In genomic region chr6:5072440-5072839, GRCh38 we compare ENCODE assay signal across 15 cellular contexts.
"Had no signal": no experiment of that assay in that cellular context is flagged by ENCODE, and none has a peak within 500 bp of the region (broad histone marks: within the 10 kb centered on the region; RNA-seq: fewer than 3 reads in every experiment).

No MANE protein-coding gene starts in this region.

- DNase-seq: activated CD4-positive, alpha-beta T cell treated with anti-CD3 and anti-CD28 coated beads for 4 hours; activated CD8-positive, alpha-beta memory T cell treated with anti-CD3 and anti-CD28 coated beads, Interleukin-2, amount 50 U/mL, for 4 hours; amygdala; brain microvascular endothelial cell; effector memory CD8-positive, alpha-beta T cell; gastrocnemius medialis; heart right ventricle; mammary epithelial cell; naive thymus-derived CD4-positive, alpha-beta T cell; stimulated activated CD4-positive, alpha-beta T cell treated with anti-CD3 and anti-CD28 coated beads, Interleukin-4, amount 100 ng/mL, for 4 hours; stomach had no signal

- H3K27me3 Mint-ChIP-seq: dendritic cell treated with granulocyte-macrophage colony-stimulating factor and Interleukin-4, amounts not matched to agents 40 ng/mL and 50 ng/mL, for 4 days had no signal

- H3K27ac Mint-ChIP-seq: activated naive CD4-positive, alpha-beta T cell treated with anti-CD3 and anti-CD28 coated beads, Interleukin-2, amount 50 U/mL, for 72 hours; activated T-helper 2 cell treated with anti-CD3 and anti-CD28 coated beads, Interferon-gamma antibody, Interleukin-2, Interleukin-4, amounts not matched to agents 10 μg/mL and 5 μg/mL and 100 μg/mL, durations not matched to agents 14 hours and 24 hours and 36 hours; dendritic cell treated with granulocyte-macrophage colony-stimulating factor and Interleukin-4, amounts not matched to agents 40 ng/mL and 50 ng/mL, for 4 days; effector memory CD8-positive, alpha-beta T cell; naive thymus-derived CD4-positive, alpha-beta T cell had no signal

- ATAC-seq: activated naive CD4-positive, alpha-beta T cell treated with anti-CD3 and anti-CD28 coated beads, Interleukin-2, amount 50 U/mL, for 72 hours; effector memory CD8-positive, alpha-beta T cell; gastrocnemius medialis; heart right ventricle; left lobe of liver; naive thymus-derived CD4-positive, alpha-beta T cell had no signal

- H3K9me3 Mint-ChIP-seq: activated naive CD4-positive, alpha-beta T cell treated with anti-CD3 and anti-CD28 coated beads, Interleukin-2, amount 50 U/mL, for 72 hours; activated T-helper 2 cell treated with anti-CD3 and anti-CD28 coated beads, Interferon-gamma antibody, Interleukin-2, Interleukin-4, amounts not matched to agents 10 μg/mL and 5 μg/mL and 100 μg/mL, durations not matched to agents 14 hours and 24 hours and 36 hours; effector memory CD8-positive, alpha-beta T cell had no signal

- H3K4me3 Mint-ChIP-seq: dendritic cell treated with granulocyte-macrophage colony-stimulating factor and Interleukin-4, amounts not matched to agents 40 ng/mL and 50 ng/mL, for 4 days; effector memory CD8-positive, alpha-beta T cell had no signal
